In the genomic region with DNA sequence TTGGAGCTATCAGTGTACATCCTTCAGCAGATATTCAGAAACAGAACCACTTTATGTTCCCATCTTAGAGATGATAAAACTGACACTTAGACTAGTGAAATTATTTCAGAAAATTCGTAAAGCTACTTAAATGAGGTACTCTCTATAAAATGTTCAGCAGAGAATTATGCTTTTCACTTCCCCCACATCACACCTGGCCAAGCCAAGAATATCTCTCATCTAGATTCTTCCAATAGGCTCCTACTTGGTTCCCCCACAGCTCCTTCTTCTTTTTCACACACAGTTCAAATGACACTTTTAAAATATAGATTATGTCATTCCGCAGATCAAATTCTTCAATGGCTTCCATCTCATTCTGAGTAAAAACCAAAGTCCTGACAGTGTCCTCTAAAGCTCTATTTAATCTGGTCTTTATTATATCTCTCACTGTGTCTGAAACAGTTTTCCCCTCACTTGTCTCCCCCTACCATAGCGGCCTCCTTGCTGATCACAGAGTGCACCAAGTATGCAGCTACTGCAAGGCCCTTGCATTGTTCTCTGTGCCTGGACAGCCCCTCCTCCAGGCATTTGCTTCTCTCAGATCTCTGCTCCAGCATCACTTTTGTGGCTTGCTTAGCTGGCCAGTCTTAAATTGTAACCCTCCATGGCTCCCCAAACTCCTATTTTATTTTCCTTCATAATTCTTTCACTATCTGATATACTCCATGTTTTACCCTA, we compare ENCODE assay signal across 31 cellular contexts.
"Had no signal": no experiment of that assay in that cellular context is flagged by ENCODE, and none has a peak within 500 bp of the region (broad histone marks: within the 10 kb centered on the region; RNA-seq: fewer than 3 reads in every experiment).

No MANE protein-coding gene starts in this region.

- ATAC-seq: left colon; left lung; natural killer cell; pancreas; right cardiac atrium; sciatic nerve; stimulated activated naive B cell treated with anti-CD40 and anti-IgM and Interleukin-4, amounts not matched to agents 10 μg/mL and 1 μg/mL and 100 μg/mL, for 72 hours; stimulated activated naive CD8-positive, alpha-beta T cell treated with anti-CD3 and anti-CD28 coated beads, Interleukin-15, Interleukin-2, amounts not matched to agents 100 U/mL and 50 U/mL, for 24 hours had no signal

- H3K27me3 Mint-ChIP-seq: naive B cell; stimulated activated naive B cell treated with anti-CD40 and anti-IgM and Interleukin-4, amounts not matched to agents 10 μg/mL and 1 μg/mL and 100 μg/mL, for 72 hours had no signal

- H3K9me3 Mint-ChIP-seq: nephron progenitor cell had no signal

- H3K27ac Mint-ChIP-seq: immature natural killer cell; mesothelial cell of epicardium; naive B cell; natural killer cell; nephron progenitor cell; stimulated activated naive B cell treated with anti-CD40 and anti-IgM and Interleukin-4, amounts not matched to agents 10 μg/mL and 1 μg/mL and 100 μg/mL, for 72 hours had no signal

- H3K4me3 ChIP-seq: left lung, lung, pancreas, prostate gland, skin epidermis, stomach, testis, thyroid gland, transverse colon, upper lobe of left lung, vagina had no signal

- H3K36me3 Mint-ChIP-seq: mesothelial cell of epicardium; naive B cell; natural killer cell; stimulated activated naive B cell treated with anti-CD40 and anti-IgM and Interleukin-4, amounts not matched to agents 10 μg/mL and 1 μg/mL and 100 μg/mL, for 72 hours had no signal

- H3K27ac ChIP-seq: left lung, pancreas, prostate gland, skin epidermis, stomach, testis, thyroid gland, transverse colon, upper lobe of left lung, vagina had no signal

- H3K27me3 ChIP-seq: left lung, pancreas, stomach, testis, thyroid gland, transverse colon, upper lobe of left lung, vagina had no signal

- H3K4me1 ChIP-seq: left lung, pancreas, prostate gland, stomach, testis, thyroid gland, transverse colon, upper lobe of left lung, vagina had no signal

- DNase-seq: hypothalamus; immature natural killer cell; kidney; left colon; left lung; mesendoderm; naive B cell; natural killer cell; nephron progenitor cell; nucleus accumbens; pancreas; posterior cingulate gyrus; retina; right cardiac atrium; stimulated activated CD4-positive, alpha-beta T cell treated with anti-CD3 and anti-CD28 coated beads, Interleukin-12 subunit alpha, Interleukin-12 subunit beta, amount 100 ng/mL, for 4 hours; stimulated activated CD4-positive, alpha-beta T cell treated with anti-CD3 and anti-CD28 coated beads, Interleukin-15, amount 100 ng/mL, for 24 hours; stimulated activated CD4-positive, alpha-beta T cell treated with anti-CD3 and anti-CD28 coated beads, Interleukin-2, amount 100 ng/mL, for 24 hours; stimulated activated CD4-positive, alpha-beta T cell treated with anti-CD3 and anti-CD28 coated beads, Interleukin-4, amount 100 ng/mL, for 1 hour; stimulated activated naive B cell treated with anti-CD40 and anti-IgM and Interleukin-4, amounts not matched to agents 10 μg/mL and 1 μg/mL and 100 μg/mL, for 72 hours; stimulated activated naive CD8-positive, alpha-beta T cell treated with anti-CD3 and anti-CD28 coated beads, Interleukin-15, Interleukin-2, amounts not matched to agents 100 U/mL and 50 U/mL, for 24 hours; stomach; testis; thyroid gland; transverse colon; upper lobe of left lung had no signal

- H3K36me3 ChIP-seq: left lung, pancreas, prostate gland, stomach, thyroid gland, transverse colon, upper lobe of left lung, vagina had no signal

- H3K9me3 ChIP-seq: pancreas, prostate gland, stomach, testis, thyroid gland, transverse colon, upper lobe of left lung, vagina had no signal

- H3K4me3 Mint-ChIP-seq: immature natural killer cell; mesothelial cell of epicardium; natural killer cell; nephron progenitor cell; stimulated activated naive B cell treated with anti-CD40 and anti-IgM and Interleukin-4, amounts not matched to agents 10 μg/mL and 1 μg/mL and 100 μg/mL, for 72 hours had no signal

- H3K4me1 Mint-ChIP-seq: immature natural killer cell; naive B cell; natural killer cell; nephron progenitor cell; stimulated activated naive B cell treated with anti-CD40 and anti-IgM and Interleukin-4, amounts not matched to agents 10 μg/mL and 1 μg/mL and 100 μg/mL, for 72 hours had no signal
